7 cellular contexts compared by ENCODE assay signal in genomic region chrX:149871940-149872339, GRCh38. TPM values are rescaled to one million over a fixed set of nuclear protein-coding genes. Genes with fewer than 3 reads are reported as not detected.
A peak's percentile ranks its signal among the peaks of the same experiment; 100 is the strongest.
DNase-seq lines count a peak whose midpoint lies in the region; ATAC-seq and TF ChIP-seq lines count a peak whose summit lies in the region.

No MANE protein-coding gene starts in this region.

- no peaks in the 10 kb centered on the region for H3K36me3 Mint-ChIP-seq in activated naive CD4-positive, alpha-beta T cell treated with anti-CD3 and anti-CD28 coated beads for 36 hours (ENCODE audit: low read depth)

- H3K9me3 ChIP-seq in Peyer's patch, result no peaks in the 10 kb centered on the region

- no peak for DNase-seq in Peyer's patch
- peak; percentile 71 for DNase-seq in activated naive CD4-positive, alpha-beta T cell treated with anti-CD3 and anti-CD28 coated beads for 36 hours
- DNase-seq in myocyte (ENCODE audit: low read depth), result peak; percentile 3
- DNase-seq in NCI-H446 (lab: John Stamatoyannopoulos, UW), result no peak
- no peak for DNase-seq in SIG-M5 (lab: John Stamatoyannopoulos, UW)

- H3K27me3 Mint-ChIP-seq in activated naive CD4-positive, alpha-beta T cell treated with anti-CD3 and anti-CD28 coated beads for 36 hours (ENCODE audit: low read depth), result peaks cover 7% of the 10 kb centered on the region

- H3K27ac Mint-ChIP-seq in activated naive CD4-positive, alpha-beta T cell treated with anti-CD3 and anti-CD28 coated beads for 36 hours, result no peak overlapping the region

- H3K4me1 Mint-ChIP-seq in activated naive CD4-positive, alpha-beta T cell treated with anti-CD3 and anti-CD28 coated beads for 36 hours (ENCODE audit: low read depth), result peaks cover 3% of the 10 kb centered on the region

- H3K27ac ChIP-seq in Peyer's patch, result no peak overlapping the region

- intact Hi-C loops in activated naive CD4-positive, alpha-beta T cell treated with anti-CD3 and anti-CD28 coated beads for 36 hours (cut with micrococcal nuclease), result no loop called here

- no peak overlapping the region for H3K4me3 ChIP-seq in Peyer's patch

- H3K4me1 ChIP-seq in Peyer's patch, result no peaks in the 10 kb centered on the region

- no peak overlapping the region for H3K4me3 Mint-ChIP-seq in activated naive CD4-positive, alpha-beta T cell treated with anti-CD3 and anti-CD28 coated beads for 36 hours

- TF ChIP-seq POLR2A in Peyer's patch (IDR thresholded peaks at IDR 0.05), result no peak

- TF ChIP-seq CTCF in Peyer's patch (IDR thresholded peaks at IDR 0.05), result peak in 4 of 6 experiments; percentile 7 to 33 (median 18)

- no peaks in the 10 kb centered on the region for H3K9me3 Mint-ChIP-seq in activated naive CD4-positive, alpha-beta T cell treated with anti-CD3 and anti-CD28 coated beads for 36 hours

- H3K27me3 ChIP-seq in Peyer's patch, result no peaks in the 10 kb centered on the region

- CTCF ChIA-PET in activated naive CD4-positive, alpha-beta T cell treated with anti-CD3 and anti-CD28 coated beads for 36 hours (lab: Charles Lee), result interaction anchor here (0.6 kb wide), 1 partner anchor 348 kb away, joined by 3 read pairs; no protein-coding TSS in a partner anchor

- no peaks in the 10 kb centered on the region for H3K36me3 ChIP-seq in Peyer's patch

- ATAC-seq in GM18519 (IDR thresholded peaks at IDR 0.05; ENCODE audit: low FRiP score, unreplicated experiment) (peak; percentile 78), HG02759 (IDR thresholded peaks at IDR 0.05; ENCODE audit: unreplicated experiment) (peak; percentile 95)

RNA-seq across cellular contexts. Expression of gene MAGEA8, which starts 9.0 kb away (rescaled TPM):
- total RNA-seq in Peyer's patch (not detected), myocyte (not detected in 2 replicates)
- not detected for total RNA-seq in activated naive CD4-positive, alpha-beta T cell treated with anti-CD3 and anti-CD28 coated beads for 36 hours
- not detected for polyA plus RNA-seq in myocyte (2012)

RNA-seq across cellular contexts. Expression of gene HSFX4, which starts 57.4 kb away (rescaled TPM):
- total RNA-seq in Peyer's patch (not detected), myocyte (not detected in 2 replicates)
- not detected for total RNA-seq in activated naive CD4-positive, alpha-beta T cell treated with anti-CD3 and anti-CD28 coated beads for 36 hours
- polyA plus RNA-seq in myocyte (2012), result not detected

Comparison
In these comparisons a context has a peak if more than half of its experiments do, and no peak if none do; other contexts are left out.
1. DNase-seq: peak in activated naive CD4-positive, alpha-beta T cell treated with anti-CD3 and anti-CD28 coated beads for 36 hours (single experiment) and myocyte (single experiment); none in Peyer's patch (0 of 3), NCI-H446 (0 of 2) and SIG-M5 (single experiment).